1 cellular context compared by ENCODE assay signal in genomic region chr5:94310870-94311269, GRCh38.
TF ChIP-seq lines count a peak whose summit lies in the region.

No MANE protein-coding gene starts in this region.

TF ChIP-seq in Ishikawa, 13 proteins besides CTCF, POLR2A, EP300 and RAD21 (continued from another document):
- no peak for TF ChIP-seq CREB1 (IDR thresholded peaks at IDR 0.05; ENCODE audit: low read depth)
- no peak for TF ChIP-seq EGR1 (IDR thresholded peaks at IDR 0.05)
TF ChIP-seq in Ishikawa: peak in this region for 0.
